11 cellular contexts compared by ENCODE assay signal in genomic region chr11:4589024-4589423, GRCh38. TPM values are rescaled to one million over a fixed set of nuclear protein-coding genes. Genes with fewer than 3 reads are reported as not detected.
"Had no signal": no experiment of that assay in that cellular context is flagged by ENCODE, and none has a peak within 500 bp of the region (broad histone marks: within the 10 kb centered on the region; RNA-seq: fewer than 3 reads in every experiment).

No MANE protein-coding gene starts in this region.

- H3K27ac ChIP-seq: GM23248 had no signal

- H3K9me3 Mint-ChIP-seq: HFFc6 had no signal

- ATAC-seq: HCT116, K562 had no signal

- H3K36me3 ChIP-seq: HAP-1 had no signal

- H3K27ac Mint-ChIP-seq: HFFc6 had no signal

- H3K4me3 ChIP-seq: GM23248, HAP-1, K562 had no signal

- H3K9me3 ChIP-seq: HAP-1 had no signal

- H3K4me1 ChIP-seq: HAP-1 had no signal

- H3K4me3 Mint-ChIP-seq: HFFc6 had no signal

- DNase-seq: GM23248, GOT3, H7, HFFc6, IMR-90, KG1 had no signal

RNA-seq across cellular contexts. Expression of gene OR52I1, which starts 4.8 kb away (rescaled TPM):
- total RNA-seq: GM23248, H4, H7, HFFc6, HT-29, IMR-90, K562 had no signal

RNA-seq across cellular contexts. Expression of gene OR52I2, which starts 7.5 kb away (rescaled TPM):
- total RNA-seq: GM23248, H4, H7, HFFc6, HT-29, IMR-90, K562 had no signal

RNA-seq across cellular contexts. Expression of gene OR52M1, which starts 44.0 kb away (rescaled TPM):
- total RNA-seq: GM23248, H4, H7, HFFc6, HT-29, IMR-90, K562 had no signal

RNA-seq across cellular contexts. Expression of gene OR51D1, which starts 48.3 kb away (rescaled TPM):
- total RNA-seq: GM23248, H4, H7, HFFc6, HT-29, IMR-90, K562 had no signal
